11 cellular contexts compared by ENCODE assay signal in genomic region chr7:77426521-77427051, GRCh38. TPM values are rescaled to one million over a fixed set of nuclear protein-coding genes. Genes with fewer than 3 reads are reported as not detected.
DNase-seq lines count a peak whose midpoint lies in the region; ATAC-seq and TF ChIP-seq lines count a peak whose summit lies in the region.
"Had no signal": no experiment of that assay in that cellular context is flagged by ENCODE, and none has a peak within 500 bp of the region (broad histone marks: within the 10 kb centered on the region; RNA-seq: fewer than 3 reads in every experiment).

No MANE protein-coding gene starts in this region.

- H3K4me1 ChIP-seq in endodermal cell (ENCODE audit: control insufficient read depth, insufficient read depth, low read length) = peaks cover 10% of the 10 kb centered on the region

- POLR2A ChIA-PET in BJ (lab: Charles Lee) = no interaction called here

- peak overlapping the region; percentile 86 for H3K27ac ChIP-seq in endodermal cell (ENCODE audit: low read depth, low read length)

- ATAC-seq in GM18907 (IDR thresholded peaks at IDR 0.05; ENCODE audit: unreplicated experiment) = no peak

- H3K36me3 Mint-ChIP-seq in endodermal cell (ENCODE audit: low read depth) (no peaks in the 10 kb centered on the region), nephron progenitor cell (ENCODE audit: low read depth) (no peaks in the 10 kb centered on the region)

- H3K9ac ChIP-seq in endodermal cell (ENCODE audit: extremely low read depth, low read length, poor library complexity, severe bottlenecking) = peak overlapping the region; percentile 4

- no peaks in the 10 kb centered on the region for H3K9me3 Mint-ChIP-seq in endodermal cell
- no peaks in the 10 kb centered on the region for H3K9me3 Mint-ChIP-seq in nephron progenitor cell

- H3K36me3 ChIP-seq in BJ (ENCODE audit: control insufficient read depth, insufficient read depth, low read length) = no peaks in the 10 kb centered on the region
- no peaks in the 10 kb centered on the region for H3K36me3 ChIP-seq in endodermal cell (ENCODE audit: control insufficient read depth, insufficient read depth, low read length)
- H3K36me3 ChIP-seq: esophagus muscularis mucosa had no signal

- WGBS in endodermal cell (ENCODE audit: insufficient coverage in 1 of 2, insufficient read length in 1 of 2), 2 experiments = 31 to 33% methylated on average over 4 to 5 of the region's 5 CpGs

- DNase-seq in BJ (ENCODE audit: low read depth) = peak; percentile 14
- peak; percentile 67 for DNase-seq in M059J (ENCODE audit: low read depth)
- peak; percentile 66 for DNase-seq in endodermal cell
- no peak for DNase-seq in nephron progenitor cell
- no peak for DNase-seq in Kasumi-1 (lab: John Stamatoyannopoulos, UW)
- DNase-seq in anterior cingulate cortex (lab: John Stamatoyannopoulos, UW) = no peak
- no peak for DNase-seq in NCI-H2029 (lab: John Stamatoyannopoulos, UW)
- DNase-seq: NCI-H1436, occipital lobe had no signal

- H3K27me3 ChIP-seq in BJ (ENCODE audit: control insufficient read depth, insufficient read depth, low read length) (no peaks in the 10 kb centered on the region), endodermal cell (ENCODE audit: control insufficient read depth, insufficient read depth, low read length, poor library complexity, severe bottlenecking) (no peaks in the 10 kb centered on the region)
- H3K27me3 ChIP-seq: esophagus muscularis mucosa had no signal

- CTCF ChIA-PET in BJ (lab: Yijun Ruan, JAX) = no interaction called here

- no peaks in the 10 kb centered on the region for H3K9me3 ChIP-seq in endodermal cell (ENCODE audit: control insufficient read depth, low read length)
- H3K9me3 ChIP-seq: esophagus muscularis mucosa had no signal

- no peak for TF ChIP-seq CTCF in BJ (IDR thresholded peaks at IDR 0.05; ENCODE audit: insufficient read depth, low read depth, low read length)
- TF ChIP-seq CTCF in endodermal cell (conservative IDR thresholded peaks at IDR 0.05) = no peak
- no peak for TF ChIP-seq CTCF in nephron progenitor cell (IDR thresholded peaks at IDR 0.05)

- H3K4me3 ChIP-seq in BJ (ENCODE audit: low read depth, low read length) (no peak overlapping the region), endodermal cell (ENCODE audit: low read length) (peak overlapping the region; percentile 64)
- H3K4me3 ChIP-seq: esophagus muscularis mucosa had no signal

- peaks cover 3% of the 10 kb centered on the region for H3K27me3 Mint-ChIP-seq in endodermal cell (ENCODE audit: insufficient read depth)
- H3K27me3 Mint-ChIP-seq in nephron progenitor cell (ENCODE audit: low read depth, poor library complexity) = peaks cover 3% of the 10 kb centered on the region

- peak overlapping the region; percentile 16 for H3K4me3 Mint-ChIP-seq in endodermal cell
- peak overlapping the region; percentile 12 for H3K4me3 Mint-ChIP-seq in nephron progenitor cell

- H3K27ac Mint-ChIP-seq in endodermal cell (peak overlapping the region; percentile 76), nephron progenitor cell (no peak overlapping the region)

- H3K4me1 Mint-ChIP-seq in endodermal cell (peaks cover 40% of the 10 kb centered on the region), nephron progenitor cell (peaks cover 55% of the 10 kb centered on the region)

RNA-seq across cellular contexts. Expression of gene GSAP, which starts 10.4 kb away (rescaled TPM):
- 3.7 and 7.0 TPM in 2 replicates for polyA plus RNA-seq in BJ (2011; rRNA removed)
- polyA minus RNA-seq in BJ (2011; rRNA and poly(A)+ RNA removed) = 3.7 and 5.0 TPM in 2 replicates
- 4.4 and 6.9 TPM in 2 replicates for total RNA-seq in M059J (2014; rRNA removed; shearing (Covaris generic))
- total RNA-seq in endodermal cell = under 1 TPM; 0.82 to 0.90 TPM
- polyA plus RNA-seq in endodermal cell (2013, experiment 1 of 2) = 0.46 TPM
- polyA plus RNA-seq in endodermal cell (2013, experiment 2 of 2) = 0.91 TPM

Comparison
In these comparisons a context has a peak if more than half of its experiments do, and no peak if none do; other contexts are left out.
1. DNase-seq: peak in BJ (single experiment), M059J (single experiment) and endodermal cell (single experiment); none in nephron progenitor cell (single experiment), Kasumi-1 (0 of 2), anterior cingulate cortex (0 of 58) and NCI-H2029 (single experiment).